13 cellular contexts compared by ENCODE assay signal in the genomic region with DNA sequence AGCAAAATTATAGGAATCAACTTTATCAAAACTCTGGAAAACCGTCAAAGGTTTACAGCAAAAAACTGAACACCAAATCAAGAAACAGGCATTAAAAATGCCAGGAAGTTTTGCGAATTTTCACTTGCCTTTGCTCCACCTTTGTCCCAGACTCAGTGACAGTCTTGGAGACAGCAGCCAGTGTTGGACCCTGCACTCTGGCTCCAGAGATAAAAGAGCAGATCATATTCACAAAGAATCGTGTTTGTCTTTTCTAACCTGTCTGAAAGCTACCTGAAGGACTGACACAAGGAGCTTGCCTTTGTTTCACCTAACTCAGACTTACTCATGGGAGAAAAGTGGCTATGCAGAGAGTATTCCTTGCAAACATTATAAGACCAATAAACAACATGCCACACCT.
"Had no signal": no experiment of that assay in that cellular context is flagged by ENCODE, and none has a peak within 500 bp of the region (broad histone marks: within the 10 kb centered on the region; RNA-seq: fewer than 3 reads in every experiment).

No MANE protein-coding gene starts in this region.

- DNase-seq: effector memory CD8-positive, alpha-beta T cell; gastrocnemius medialis; heart right ventricle; kidney; mammary epithelial cell; natural killer cell; posterior cingulate gyrus; right cardiac atrium; stimulated activated CD4-positive, alpha-beta T cell treated with anti-CD3 and anti-CD28 coated beads, Interleukin-2, amount 100 ng/mL, for 48 hours; stimulated activated naive CD4-positive, alpha-beta T cell treated with Interleukin-2 at 50 U/mL for 16 hours had no signal

- ATAC-seq: effector memory CD8-positive, alpha-beta T cell; gastrocnemius medialis; heart right ventricle; natural killer cell; right cardiac atrium had no signal

- H3K4me2 ChIP-seq: smooth muscle cell had no signal

- H3K27me3 ChIP-seq: esophagus muscularis mucosa, gastrocnemius medialis, heart right ventricle had no signal

- H3K9me3 ChIP-seq: esophagus muscularis mucosa, gastrocnemius medialis, heart right ventricle had no signal

- H3K4me1 ChIP-seq: esophagus muscularis mucosa, gastrocnemius medialis, heart right ventricle had no signal

- H3K4me3 ChIP-seq: esophagus muscularis mucosa, gastrocnemius medialis, heart right ventricle, smooth muscle cell had no signal

- H3K27ac ChIP-seq: epithelial cell of prostate, esophagus muscularis mucosa, gastrocnemius medialis, heart right ventricle had no signal

- H3K36me3 ChIP-seq: gastrocnemius medialis had no signal
